Comparison of ENCODE assay signal across 1 cellular context in genomic region chr20:32681175-32682084, GRCh38.
TF ChIP-seq lines count a peak whose summit lies in the region.

No MANE protein-coding gene starts in this region.

TF ChIP-seq in HepG2, 621 proteins besides CTCF, POLR2A, EP300 and RAD21 (continued from another document and continues in another):
- TF ChIP-seq, protein P1, sequence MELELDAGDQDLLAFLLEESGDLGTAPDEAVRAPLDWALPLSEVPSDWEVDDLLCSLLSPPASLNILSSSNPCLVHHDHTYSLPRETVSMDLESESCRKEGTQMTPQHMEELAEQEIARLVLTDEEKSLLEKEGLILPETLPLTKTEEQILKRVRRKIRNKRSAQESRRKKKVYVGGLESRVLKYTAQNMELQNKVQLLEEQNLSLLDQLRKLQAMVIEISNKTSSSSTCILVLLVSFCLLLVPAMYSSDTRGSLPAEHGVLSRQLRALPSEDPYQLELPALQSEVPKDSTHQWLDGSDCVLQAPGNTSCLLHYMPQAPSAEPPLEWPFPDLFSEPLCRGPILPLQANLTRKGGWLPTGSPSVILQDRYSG (CRISPR knock-in tag; IDR thresholded peaks at IDR 0.05) = no peak
- TF ChIP-seq, protein P2, sequence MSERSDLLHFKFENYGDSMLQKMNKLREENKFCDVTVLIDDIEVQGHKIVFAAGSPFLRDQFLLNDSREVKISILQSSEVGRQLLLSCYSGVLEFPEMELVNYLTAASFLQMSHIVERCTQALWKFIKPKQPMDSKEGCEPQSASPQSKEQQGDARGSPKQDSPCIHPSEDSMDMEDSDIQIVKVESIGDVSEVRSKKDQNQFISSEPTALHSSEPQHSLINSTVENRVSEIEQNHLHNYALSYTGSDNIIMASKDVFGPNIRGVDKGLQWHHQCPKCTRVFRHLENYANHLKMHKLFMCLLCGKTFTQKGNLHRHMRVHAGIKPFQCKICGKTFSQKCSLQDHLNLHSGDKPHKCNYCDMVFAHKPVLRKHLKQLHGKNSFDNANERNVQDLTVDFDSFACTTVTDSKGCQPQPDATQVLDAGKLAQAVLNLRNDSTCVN (CRISPR knock-in tag; IDR thresholded peaks at IDR 0.05; ENCODE audit: borderline replicate concordance) = no peak
- TF ChIP-seq, protein P3, sequence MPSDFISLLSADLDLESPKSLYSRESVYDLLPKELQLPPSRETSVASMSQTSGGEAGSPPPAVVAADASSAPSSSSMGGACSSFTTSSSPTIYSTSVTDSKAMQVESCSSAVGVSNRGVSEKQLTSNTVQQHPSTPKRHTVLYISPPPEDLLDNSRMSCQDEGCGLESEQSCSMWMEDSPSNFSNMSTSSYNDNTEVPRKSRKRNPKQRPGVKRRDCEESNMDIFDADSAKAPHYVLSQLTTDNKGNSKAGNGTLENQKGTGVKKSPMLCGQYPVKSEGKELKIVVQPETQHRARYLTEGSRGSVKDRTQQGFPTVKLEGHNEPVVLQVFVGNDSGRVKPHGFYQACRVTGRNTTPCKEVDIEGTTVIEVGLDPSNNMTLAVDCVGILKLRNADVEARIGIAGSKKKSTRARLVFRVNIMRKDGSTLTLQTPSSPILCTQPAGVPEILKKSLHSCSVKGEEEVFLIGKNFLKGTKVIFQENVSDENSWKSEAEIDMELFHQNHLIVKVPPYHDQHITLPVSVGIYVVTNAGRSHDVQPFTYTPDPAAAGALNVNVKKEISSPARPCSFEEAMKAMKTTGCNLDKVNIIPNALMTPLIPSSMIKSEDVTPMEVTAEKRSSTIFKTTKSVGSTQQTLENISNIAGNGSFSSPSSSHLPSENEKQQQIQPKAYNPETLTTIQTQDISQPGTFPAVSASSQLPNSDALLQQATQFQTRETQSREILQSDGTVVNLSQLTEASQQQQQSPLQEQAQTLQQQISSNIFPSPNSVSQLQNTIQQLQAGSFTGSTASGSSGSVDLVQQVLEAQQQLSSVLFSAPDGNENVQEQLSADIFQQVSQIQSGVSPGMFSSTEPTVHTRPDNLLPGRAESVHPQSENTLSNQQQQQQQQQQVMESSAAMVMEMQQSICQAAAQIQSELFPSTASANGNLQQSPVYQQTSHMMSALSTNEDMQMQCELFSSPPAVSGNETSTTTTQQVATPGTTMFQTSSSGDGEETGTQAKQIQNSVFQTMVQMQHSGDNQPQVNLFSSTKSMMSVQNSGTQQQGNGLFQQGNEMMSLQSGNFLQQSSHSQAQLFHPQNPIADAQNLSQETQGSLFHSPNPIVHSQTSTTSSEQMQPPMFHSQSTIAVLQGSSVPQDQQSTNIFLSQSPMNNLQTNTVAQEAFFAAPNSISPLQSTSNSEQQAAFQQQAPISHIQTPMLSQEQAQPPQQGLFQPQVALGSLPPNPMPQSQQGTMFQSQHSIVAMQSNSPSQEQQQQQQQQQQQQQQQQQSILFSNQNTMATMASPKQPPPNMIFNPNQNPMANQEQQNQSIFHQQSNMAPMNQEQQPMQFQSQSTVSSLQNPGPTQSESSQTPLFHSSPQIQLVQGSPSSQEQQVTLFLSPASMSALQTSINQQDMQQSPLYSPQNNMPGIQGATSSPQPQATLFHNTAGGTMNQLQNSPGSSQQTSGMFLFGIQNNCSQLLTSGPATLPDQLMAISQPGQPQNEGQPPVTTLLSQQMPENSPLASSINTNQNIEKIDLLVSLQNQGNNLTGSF (CRISPR knock-in tag; IDR thresholded peaks at IDR 0.05) = no peak
- no peak for TF ChIP-seq ZBTB8A (CRISPR knock-in tag; IDR thresholded peaks at IDR 0.05; ENCODE audit: borderline replicate concordance, low read depth)
- no peak for TF ChIP-seq RAD51 (IDR thresholded peaks at IDR 0.05; ENCODE audit: borderline replicate concordance)
- peak; percentile 52; the same call in 1 of the 2 replicates for TF ChIP-seq HMG20B (CRISPR knock-in tag; conservative IDR thresholded peaks at IDR 0.05)
- 0 out of 2 replicates have a peak, but pooled peaks have one; percentile 28 for TF ChIP-seq ADNP (CRISPR knock-in tag; IDR thresholded peaks at IDR 0.05)
- no peak for TF ChIP-seq MTF1 (CRISPR knock-in tag; IDR thresholded peaks at IDR 0.05)
- TF ChIP-seq, protein P4, sequence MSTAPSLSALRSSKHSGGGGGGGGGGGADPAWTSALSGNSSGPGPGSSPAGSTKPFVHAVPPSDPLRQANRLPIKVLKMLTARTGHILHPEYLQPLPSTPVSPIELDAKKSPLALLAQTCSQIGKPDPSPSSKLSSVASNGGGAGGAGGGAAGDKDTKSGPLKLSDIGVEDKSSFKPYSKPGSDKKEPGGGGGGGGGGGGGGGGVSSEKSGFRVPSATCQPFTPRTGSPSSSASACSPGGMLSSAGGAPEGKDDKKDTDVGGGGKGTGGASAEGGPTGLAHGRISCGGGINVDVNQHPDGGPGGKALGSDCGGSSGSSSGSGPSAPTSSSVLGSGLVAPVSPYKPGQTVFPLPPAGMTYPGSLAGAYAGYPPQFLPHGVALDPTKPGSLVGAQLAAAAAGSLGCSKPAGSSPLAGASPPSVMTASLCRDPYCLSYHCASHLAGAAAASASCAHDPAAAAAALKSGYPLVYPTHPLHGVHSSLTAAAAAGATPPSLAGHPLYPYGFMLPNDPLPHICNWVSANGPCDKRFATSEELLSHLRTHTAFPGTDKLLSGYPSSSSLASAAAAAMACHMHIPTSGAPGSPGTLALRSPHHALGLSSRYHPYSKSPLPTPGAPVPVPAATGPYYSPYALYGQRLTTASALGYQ (CRISPR knock-in tag; IDR thresholded peaks at IDR 0.05) = no peak
- TF ChIP-seq ZNF709 (CRISPR knock-in tag; IDR thresholded peaks at IDR 0.05) = no peak
- no peak for TF ChIP-seq ZNF556 (CRISPR knock-in tag; IDR thresholded peaks at IDR 0.05; ENCODE audit: borderline replicate concordance)
- TF ChIP-seq IRF2 (CRISPR knock-in tag; IDR thresholded peaks at IDR 0.05) = peak; percentile 15; the same call in 1 of the 2 replicates
- TF ChIP-seq UBTF (CRISPR knock-in tag; IDR thresholded peaks at IDR 0.05) = peak; percentile 77
- TF ChIP-seq SNAPC4 (CRISPR knock-in tag; IDR thresholded peaks at IDR 0.05) = no peak
- no peak for TF ChIP-seq U2AF2 (IDR thresholded peaks at IDR 0.05; ENCODE audit: low read depth, low read length)
- TF ChIP-seq ARID5B (CRISPR knock-in tag; IDR thresholded peaks at IDR 0.05) = no peak; the same call in 1 of the 2 replicates
- TF ChIP-seq PCBP1 (IDR thresholded peaks at IDR 0.05; ENCODE audit: borderline replicate concordance, low read depth, low read length) = no peak
- TF ChIP-seq SIX4 (CRISPR knock-in tag; IDR thresholded peaks at IDR 0.05) = no peak
- TF ChIP-seq TCF7 (IDR thresholded peaks at IDR 0.05; ENCODE audit: low read depth) = no peak
- no peak for TF ChIP-seq ZNF446 (CRISPR knock-in tag; IDR thresholded peaks at IDR 0.05)
- 0 out of 2 replicates have a peak, but pooled peaks have one; percentile 9 for TF ChIP-seq ATF7-NPFF (CRISPR knock-in tag; IDR thresholded peaks at IDR 0.05; ENCODE audit: low read depth)
- no peak for TF ChIP-seq SP140L (CRISPR knock-in tag; IDR thresholded peaks at IDR 0.05; ENCODE audit: borderline replicate concordance)
- no peak for TF ChIP-seq ESRRA (CRISPR knock-in tag; IDR thresholded peaks at IDR 0.05; ENCODE audit: low read depth)
- TF ChIP-seq CBX2 (IDR thresholded peaks at IDR 0.05; ENCODE audit: low read depth, low read length) = no peak
- no peak for TF ChIP-seq CBX2 (CRISPR knock-in tag; IDR thresholded peaks at IDR 0.05; ENCODE audit: low read depth)
- TF ChIP-seq, protein P5, sequence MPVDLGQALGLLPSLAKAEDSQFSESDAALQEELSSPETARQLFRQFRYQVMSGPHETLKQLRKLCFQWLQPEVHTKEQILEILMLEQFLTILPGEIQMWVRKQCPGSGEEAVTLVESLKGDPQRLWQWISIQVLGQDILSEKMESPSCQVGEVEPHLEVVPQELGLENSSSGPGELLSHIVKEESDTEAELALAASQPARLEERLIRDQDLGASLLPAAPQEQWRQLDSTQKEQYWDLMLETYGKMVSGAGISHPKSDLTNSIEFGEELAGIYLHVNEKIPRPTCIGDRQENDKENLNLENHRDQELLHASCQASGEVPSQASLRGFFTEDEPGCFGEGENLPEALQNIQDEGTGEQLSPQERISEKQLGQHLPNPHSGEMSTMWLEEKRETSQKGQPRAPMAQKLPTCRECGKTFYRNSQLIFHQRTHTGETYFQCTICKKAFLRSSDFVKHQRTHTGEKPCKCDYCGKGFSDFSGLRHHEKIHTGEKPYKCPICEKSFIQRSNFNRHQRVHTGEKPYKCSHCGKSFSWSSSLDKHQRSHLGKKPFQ (CRISPR knock-in tag; IDR thresholded peaks at IDR 0.05; ENCODE audit: insufficient replicate concordance) = no peak
- no peak for TF ChIP-seq HNRNPL (IDR thresholded peaks at IDR 0.05; ENCODE audit: low read depth, low read length)
- TF ChIP-seq MIXL1 (CRISPR knock-in tag; IDR thresholded peaks at IDR 0.05) = 0 out of 2 replicates have a peak, but pooled peaks have one; percentile 31
- peak; percentile 60; the same call in 1 of the 2 replicates for TF ChIP-seq GLI4 (CRISPR knock-in tag; IDR thresholded peaks at IDR 0.05; ENCODE audit: borderline replicate concordance)
- TF ChIP-seq SMC3 (IDR thresholded peaks at IDR 0.05; ENCODE audit: low read length) = no peak
- no peak for TF ChIP-seq THYN1 (CRISPR knock-in tag; IDR thresholded peaks at IDR 0.05; ENCODE audit: borderline replicate concordance, low read depth)
- no peak for TF ChIP-seq SUZ12 (IDR thresholded peaks at IDR 0.05; ENCODE audit: low read depth, low read length)
- no peak for TF ChIP-seq THAP7 (CRISPR knock-in tag; IDR thresholded peaks at IDR 0.05)
- TF ChIP-seq ZBTB1 (CRISPR knock-in tag; IDR thresholded peaks at IDR 0.05; ENCODE audit: borderline replicate concordance) = no peak
- no peak for TF ChIP-seq ATAD3A (CRISPR knock-in tag; IDR thresholded peaks at IDR 0.05)
